In the genomic region with DNA sequence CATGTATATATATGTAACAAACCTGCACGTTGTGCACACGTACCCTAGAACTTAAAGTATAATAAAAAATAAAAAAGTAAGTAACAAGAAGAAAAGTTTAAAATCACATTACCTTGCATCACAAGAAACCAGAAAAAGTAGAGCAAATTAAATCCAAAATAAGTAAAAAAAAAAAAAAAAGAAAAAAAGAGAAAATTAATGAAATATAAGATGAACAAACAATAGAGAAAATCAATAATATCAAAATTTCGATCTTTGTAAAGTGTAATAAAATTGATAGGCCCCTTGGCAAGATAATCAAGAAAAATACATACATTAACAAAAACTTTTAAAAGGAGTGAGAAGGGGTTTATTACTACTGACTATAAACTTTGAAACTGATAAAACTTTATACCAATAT, we compare ENCODE assay signal across 1 cellular context.
TF ChIP-seq lines count a peak whose summit lies in the region.

No MANE protein-coding gene starts in this region.

TF ChIP-seq in K562, 482 proteins besides CTCF, POLR2A, EP300 and RAD21 (continued from another document):
- TF ChIP-seq CTCFL (IDR thresholded peaks at IDR 0.05; ENCODE audit: borderline replicate concordance, insufficient read depth, low read depth, low read length, poor library complexity, severe bottlenecking) = no peak
- TF ChIP-seq RB1 (IDR thresholded peaks at IDR 0.05; ENCODE audit: low read depth) = no peak
- TF ChIP-seq, protein P1, sequence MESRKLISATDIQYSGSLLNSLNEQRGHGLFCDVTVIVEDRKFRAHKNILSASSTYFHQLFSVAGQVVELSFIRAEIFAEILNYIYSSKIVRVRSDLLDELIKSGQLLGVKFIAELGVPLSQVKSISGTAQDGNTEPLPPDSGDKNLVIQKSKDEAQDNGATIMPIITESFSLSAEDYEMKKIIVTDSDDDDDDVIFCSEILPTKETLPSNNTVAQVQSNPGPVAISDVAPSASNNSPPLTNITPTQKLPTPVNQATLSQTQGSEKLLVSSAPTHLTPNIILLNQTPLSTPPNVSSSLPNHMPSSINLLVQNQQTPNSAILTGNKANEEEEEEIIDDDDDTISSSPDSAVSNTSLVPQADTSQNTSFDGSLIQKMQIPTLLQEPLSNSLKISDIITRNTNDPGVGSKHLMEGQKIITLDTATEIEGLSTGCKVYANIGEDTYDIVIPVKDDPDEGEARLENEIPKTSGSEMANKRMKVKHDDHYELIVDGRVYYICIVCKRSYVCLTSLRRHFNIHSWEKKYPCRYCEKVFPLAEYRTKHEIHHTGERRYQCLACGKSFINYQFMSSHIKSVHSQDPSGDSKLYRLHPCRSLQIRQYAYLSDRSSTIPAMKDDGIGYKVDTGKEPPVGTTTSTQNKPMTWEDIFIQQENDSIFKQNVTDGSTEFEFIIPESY (CRISPR knock-in tag; IDR thresholded peaks at IDR 0.05) = no peak
- TF ChIP-seq, protein P2, sequence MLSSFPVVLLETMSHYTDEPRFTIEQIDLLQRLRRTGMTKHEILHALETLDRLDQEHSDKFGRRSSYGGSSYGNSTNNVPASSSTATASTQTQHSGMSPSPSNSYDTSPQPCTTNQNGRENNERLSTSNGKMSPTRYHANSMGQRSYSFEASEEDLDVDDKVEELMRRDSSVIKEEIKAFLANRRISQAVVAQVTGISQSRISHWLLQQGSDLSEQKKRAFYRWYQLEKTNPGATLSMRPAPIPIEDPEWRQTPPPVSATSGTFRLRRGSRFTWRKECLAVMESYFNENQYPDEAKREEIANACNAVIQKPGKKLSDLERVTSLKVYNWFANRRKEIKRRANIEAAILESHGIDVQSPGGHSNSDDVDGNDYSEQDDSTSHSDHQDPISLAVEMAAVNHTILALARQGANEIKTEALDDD (IDR thresholded peaks at IDR 0.05) = no peak
- no peak for TF ChIP-seq ZNF23 (CRISPR knock-in tag; IDR thresholded peaks at IDR 0.05)
- TF ChIP-seq, protein P3, sequence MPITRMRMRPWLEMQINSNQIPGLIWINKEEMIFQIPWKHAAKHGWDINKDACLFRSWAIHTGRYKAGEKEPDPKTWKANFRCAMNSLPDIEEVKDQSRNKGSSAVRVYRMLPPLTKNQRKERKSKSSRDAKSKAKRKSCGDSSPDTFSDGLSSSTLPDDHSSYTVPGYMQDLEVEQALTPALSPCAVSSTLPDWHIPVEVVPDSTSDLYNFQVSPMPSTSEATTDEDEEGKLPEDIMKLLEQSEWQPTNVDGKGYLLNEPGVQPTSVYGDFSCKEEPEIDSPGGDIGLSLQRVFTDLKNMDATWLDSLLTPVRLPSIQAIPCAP (CRISPR knock-in tag; IDR thresholded peaks at IDR 0.05; ENCODE audit: borderline replicate concordance) = no peak
- no peak for TF ChIP-seq HIVEP1 (CRISPR knock-in tag; IDR thresholded peaks at IDR 0.05)
- TF ChIP-seq ZKSCAN1 (IDR thresholded peaks at IDR 0.05; ENCODE audit: low read depth, low read length) = no peak
- TF ChIP-seq, protein P4, sequence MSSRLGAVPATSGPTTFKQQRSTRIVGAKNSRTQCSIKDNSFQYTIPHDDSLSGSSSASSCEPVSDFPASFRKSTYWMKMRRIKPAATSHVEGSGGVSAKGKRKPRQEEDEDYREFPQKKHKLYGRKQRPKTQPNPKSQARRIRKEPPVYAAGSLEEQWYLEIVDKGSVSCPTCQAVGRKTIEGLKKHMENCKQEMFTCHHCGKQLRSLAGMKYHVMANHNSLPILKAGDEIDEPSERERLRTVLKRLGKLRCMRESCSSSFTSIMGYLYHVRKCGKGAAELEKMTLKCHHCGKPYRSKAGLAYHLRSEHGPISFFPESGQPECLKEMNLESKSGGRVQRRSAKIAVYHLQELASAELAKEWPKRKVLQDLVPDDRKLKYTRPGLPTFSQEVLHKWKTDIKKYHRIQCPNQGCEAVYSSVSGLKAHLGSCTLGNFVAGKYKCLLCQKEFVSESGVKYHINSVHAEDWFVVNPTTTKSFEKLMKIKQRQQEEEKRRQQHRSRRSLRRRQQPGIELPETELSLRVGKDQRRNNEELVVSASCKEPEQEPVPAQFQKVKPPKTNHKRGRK (tag; IDR thresholded peaks at IDR 0.05) = peak; percentile 74; the same call in 1 of the 2 replicates
